Comparison of ENCODE assay signal across 24 cellular contexts in genomic region chr1:171299342-171299741, GRCh38. TPM values are rescaled to one million over a fixed set of nuclear protein-coding genes. Genes with fewer than 3 reads are reported as not detected.
DNase-seq lines count a peak whose midpoint lies in the region; ATAC-seq and TF ChIP-seq lines count a peak whose summit lies in the region.
"Had no signal": no experiment of that assay in that cellular context is flagged by ENCODE, and none has a peak within 500 bp of the region (broad histone marks: within the 10 kb centered on the region; RNA-seq: fewer than 3 reads in every experiment).

No MANE protein-coding gene starts in this region.

- H3K4me3 ChIP-seq in HUES64 (ENCODE audit: low read length) (no peak overlapping the region), esophagus muscularis mucosa (no peak overlapping the region), iPS-20b (ENCODE audit: low read length) (peak overlapping the region; percentile 24; the same call in 1 of the 2 replicates)
- H3K4me3 ChIP-seq: A549; BLaER1 treated with 17β-estradiol and CSF1 and Interleukin-3, amounts not matched to agents 10 nM and 100 nM; HAP-1 had no signal

- peak overlapping the region; percentile 37 for H3K4me2 ChIP-seq in H9 (ENCODE audit: insufficient read depth, insufficient read length, low read length)
- H3K4me2 ChIP-seq: A549; BLaER1 treated with 17β-estradiol and CSF1 and Interleukin-3, amounts not matched to agents 10 nM and 100 nM had no signal

- TF ChIP-seq POLR2A in esophagus muscularis mucosa (IDR thresholded peaks at IDR 0.05; ENCODE audit: low read depth) = no peak

- WGBS in H9 (ENCODE audit: extremely low coverage, insufficient read length, low lambda C conversion rate) = no CpG with 5 or more reads among the region's 2 CpGs
- 95% methylated on average over 2 of the region's 2 CpGs for WGBS in HUES64
- 67% methylated on average over 2 of the region's 2 CpGs for WGBS in esophagus muscularis mucosa

- H3K27me3 ChIP-seq in H9 (ENCODE audit: insufficient read depth, low read length) = no peaks in the 10 kb centered on the region
- H3K27me3 ChIP-seq in HUES64 (ENCODE audit: insufficient read depth, low read length) = no peaks in the 10 kb centered on the region
- no peaks in the 10 kb centered on the region for H3K27me3 ChIP-seq in esophagus muscularis mucosa
- no peaks in the 10 kb centered on the region for H3K27me3 ChIP-seq in iPS-20b (ENCODE audit: insufficient read depth, low read length)
- H3K27me3 ChIP-seq: BE2C; BLaER1 treated with 17β-estradiol and CSF1 and Interleukin-3, amounts not matched to agents 10 nM and 100 nM had no signal

- no peak overlapping the region for H2AFZ ChIP-seq in H9 (ENCODE audit: low read length)

- no peak overlapping the region for H3T11ph ChIP-seq in H9 (ENCODE audit: low read length)

- H3K27ac ChIP-seq in H9 (ENCODE audit: insufficient read length, low read depth, low read length) (peak overlapping the region; percentile 96), HUES64 (ENCODE audit: low read depth, low read length) (peak overlapping the region; percentile 78), esophagus muscularis mucosa (replicated peaks in 1 of 4) (no peak overlapping the region), iPS-20b (ENCODE audit: low read length) (peak overlapping the region; percentile 12)
- H3K27ac ChIP-seq: A549; BLaER1 treated with 17β-estradiol and CSF1 and Interleukin-3, amounts not matched to agents 10 nM and 100 nM had no signal

- H3K23me2 ChIP-seq in H9 (ENCODE audit: insufficient read length, low read depth, low read length, poor library complexity, severe bottlenecking) = no peaks in the 10 kb centered on the region

- peak overlapping the region; percentile 36 for H4K8ac ChIP-seq in H9 (replicated peaks; ENCODE audit: insufficient read length, low read depth, low read length)

- H3K36me3 Mint-ChIP-seq in H9 (ENCODE audit: insufficient read depth in 1 of 3, low read depth in 3 of 3) = peaks cover 2 to 34% (median 4%) of the 10 kb centered on the region in 3 experiments; a peak in 6 of 7 replicates
- H3K36me3 Mint-ChIP-seq in activated CD4-positive, alpha-beta memory T cell treated with anti-CD3 and anti-CD28 coated beads, Interleukin-2, amount 10 ng/mL, durations not matched to agents 7 days and 5 days (ENCODE audit: low read depth) = no peaks in the 10 kb centered on the region
- H3K36me3 Mint-ChIP-seq: CD14-positive monocyte had no signal

- no peaks in the 10 kb centered on the region for H3K79me2 ChIP-seq in H9 (ENCODE audit: insufficient read depth, low read length)

- TF ChIP-seq CTCF in H9 (conservative IDR thresholded peaks at IDR 0.05) (no peak), esophagus muscularis mucosa (IDR thresholded peaks at IDR 0.05) (no peak)

- peak overlapping the region; percentile 36 for H4K5ac ChIP-seq in H9 (ENCODE audit: insufficient read length, low read depth, low read length)

- no peak overlapping the region for H4K91ac ChIP-seq in H9 (ENCODE audit: insufficient read length, low read depth, low read length)

- no peaks in the 10 kb centered on the region for H4K20me1 ChIP-seq in H9 (ENCODE audit: control insufficient read depth, insufficient read depth, insufficient read length)
- H4K20me1 ChIP-seq: BLaER1 treated with 17β-estradiol and CSF1 and Interleukin-3, amounts not matched to agents 10 nM and 100 nM had no signal

- H3K9ac ChIP-seq in H9 (ENCODE audit: extremely low read depth, insufficient read length, low read length) (no peak overlapping the region), HUES64 (ENCODE audit: low read depth, low read length) (peak overlapping the region; percentile 29; the same call in 1 of the 2 replicates), iPS-20b (ENCODE audit: low read depth, low read length) (peak overlapping the region; percentile 33; the same call in 1 of the 2 replicates)
- H3K9ac ChIP-seq: BLaER1 treated with 17β-estradiol and CSF1 and Interleukin-3, amounts not matched to agents 10 nM and 100 nM had no signal

- H3K4me1 Mint-ChIP-seq in H9 = peaks cover 51 to 58% of the 10 kb centered on the region in 2 experiments
- H3K4me1 Mint-ChIP-seq in activated CD4-positive, alpha-beta memory T cell treated with anti-CD3 and anti-CD28 coated beads, Interleukin-2, amount 10 ng/mL, durations not matched to agents 7 days and 5 days = no peaks in the 10 kb centered on the region
- H3K4me1 Mint-ChIP-seq: CD14-positive monocyte; CD8-positive, alpha-beta memory T cell had no signal

- H2BK120ac ChIP-seq in H9 (ENCODE audit: low read depth, low read length, poor library complexity, severe bottlenecking) = no peak overlapping the region

- H3K14ac ChIP-seq in H9 (ENCODE audit: insufficient read depth, low read length) = no peak overlapping the region; the same call in 1 of the 2 replicates

- H3K9me3 ChIP-seq in H9 (ENCODE audit: control insufficient read depth, low read depth, low read length) (no peaks in the 10 kb centered on the region), HUES64 (ENCODE audit: insufficient read depth, low read depth, low read length) (no peaks in the 10 kb centered on the region), esophagus muscularis mucosa (peaks cover 0 to 24% (median 19%) of the 10 kb centered on the region in 4 donors), iPS-20b (ENCODE audit: insufficient read depth, low read depth, low read length) (no peaks in the 10 kb centered on the region)
- H3K9me3 ChIP-seq: BE2C, HAP-1 had no signal

- ATAC-seq in GM21529 (IDR thresholded peaks at IDR 0.05; ENCODE audit: unreplicated experiment) (no peak), HG03571 (IDR thresholded peaks at IDR 0.05; ENCODE audit: unreplicated experiment) (no peak), HG03025 (IDR thresholded peaks at IDR 0.05; ENCODE audit: low FRiP score, unreplicated experiment) (no peak)
- ATAC-seq: A549 had no signal

- H2BK12ac ChIP-seq in H9 (ENCODE audit: insufficient read length, low read depth, low read length) = peak overlapping the region; percentile 77

- intact Hi-C loops in esophagus muscularis mucosa (cut with DNase I) = no loop called here

- H3K36me3 ChIP-seq in HUES64 (ENCODE audit: insufficient read depth, low read length) = no peaks in the 10 kb centered on the region
- no peaks in the 10 kb centered on the region for H3K36me3 ChIP-seq in esophagus muscularis mucosa
- no peaks in the 10 kb centered on the region for H3K36me3 ChIP-seq in iPS-20b (ENCODE audit: insufficient read depth, low read depth, low read length)
- H3K36me3 ChIP-seq: BE2C; BLaER1 treated with 17β-estradiol and CSF1 and Interleukin-3, amounts not matched to agents 10 nM and 100 nM; HAP-1 had no signal

- no peak overlapping the region for H2BK20ac ChIP-seq in H9 (ENCODE audit: low read depth, low read length, poor library complexity, severe bottlenecking)

- CTCF ChIA-PET in activated CD4-positive, alpha-beta memory T cell treated with anti-CD3 and anti-CD28 coated beads, Interleukin-2, amount 10 ng/mL, durations not matched to agents 7 days and 5 days (lab: Charles Lee) = interaction anchor here (2.7 kb wide), 1 partner anchor 14 kb away, joined by 8 read pairs; the partner anchor contains the start of gene FMO4

- H3K27me3 Mint-ChIP-seq in H9 (ENCODE audit: low read depth) = no peaks in the 10 kb centered on the region
- peaks cover 20% of the 10 kb centered on the region for H3K27me3 Mint-ChIP-seq in activated CD4-positive, alpha-beta memory T cell treated with anti-CD3 and anti-CD28 coated beads, Interleukin-2, amount 10 ng/mL, durations not matched to agents 7 days and 5 days

- H3K23ac ChIP-seq in H9 (ENCODE audit: insufficient read length, low read depth, low read length) = peak overlapping the region; percentile 1

- peak overlapping the region; percentile 15 for H2AK5ac ChIP-seq in H9 (ENCODE audit: insufficient read length, low read length)

- H3K27ac Mint-ChIP-seq in H9 = peak overlapping the region; percentile 73 to 98 (median 98)
- H3K27ac Mint-ChIP-seq in activated CD4-positive, alpha-beta memory T cell treated with anti-CD3 and anti-CD28 coated beads, Interleukin-2, amount 10 ng/mL, durations not matched to agents 7 days and 5 days = no peak overlapping the region
- H3K27ac Mint-ChIP-seq: CD14-positive monocyte; CD4-positive, alpha-beta T cell; CD8-positive, alpha-beta memory T cell; HFFc6 had no signal

- H3K9me3 Mint-ChIP-seq in H9 = peaks cover 15 to 16% of the 10 kb centered on the region in 2 experiments
- H3K9me3 Mint-ChIP-seq in activated CD4-positive, alpha-beta memory T cell treated with anti-CD3 and anti-CD28 coated beads, Interleukin-2, amount 10 ng/mL, durations not matched to agents 7 days and 5 days = peaks cover 6% of the 10 kb centered on the region

- H3K18ac ChIP-seq in H9 (ENCODE audit: insufficient read length, low read depth, low read length) = peak overlapping the region; percentile 65

- H2BK15ac ChIP-seq in H9 (ENCODE audit: low read depth, low read length) = no peak overlapping the region

- no peak overlapping the region; the same call in 1 of the 2 replicates for H3K4ac ChIP-seq in H9 (ENCODE audit: low read depth, low read length)

- H3K56ac ChIP-seq in H9 (ENCODE audit: insufficient read length, low read depth, low read length) = peak overlapping the region; percentile 4

- H3K4me1 ChIP-seq in H9 (ENCODE audit: insufficient read depth, low read length) (peaks cover 29% of the 10 kb centered on the region), HUES64 (ENCODE audit: insufficient read depth, low read length) (peaks cover 53% of the 10 kb centered on the region), esophagus muscularis mucosa (no peaks in the 10 kb centered on the region), iPS-20b (ENCODE audit: insufficient read depth, low read length) (peaks cover 34% of the 10 kb centered on the region; the same call in 1 of the 2 replicates)
- H3K4me1 ChIP-seq: A549, BE2C, HAP-1 had no signal

- H3K79me1 ChIP-seq in H9 (ENCODE audit: insufficient read depth, low read depth, low read length, poor library complexity, severe bottlenecking) = no peaks in the 10 kb centered on the region

- H3K4me3 Mint-ChIP-seq in H9 = no peak overlapping the region
- no peak overlapping the region for H3K4me3 Mint-ChIP-seq in activated CD4-positive, alpha-beta memory T cell treated with anti-CD3 and anti-CD28 coated beads, Interleukin-2, amount 10 ng/mL, durations not matched to agents 7 days and 5 days
- H3K4me3 Mint-ChIP-seq: CD14-positive monocyte; CD4-positive, alpha-beta T cell; CD8-positive, alpha-beta memory T cell; HFFc6 had no signal

- DNase-seq in H9 (no peak), esophagus muscularis mucosa (ENCODE audit: extremely low spot score) (peak; percentile 8)
- no peak for DNase-seq in activated CD4-positive, alpha-beta memory T cell treated with anti-CD3 and anti-CD28 coated beads, Interleukin-2, amount 10 ng/mL, durations not matched to agents 7 days and 5 days
- DNase-seq: 8988T; ACHN; AML-193; BE2C; CD4-positive, alpha-beta T cell; CD8-positive, alpha-beta memory T cell; DMS53; DMS79 treated with DMSO at 0.1 percent for 48 hours; GF-D8; HFFc6 had no signal

- TF ChIP-seq EP300 in esophagus muscularis mucosa (IDR thresholded peaks at IDR 0.05) = no peak

- peak overlapping the region; percentile 66 for H2BK5ac ChIP-seq in H9 (ENCODE audit: insufficient read length, low read length)

- POLR2A ChIA-PET in activated CD4-positive, alpha-beta memory T cell treated with anti-CD3 and anti-CD28 coated beads, Interleukin-2, amount 10 ng/mL, durations not matched to agents 7 days and 5 days (lab: Charles Lee) = no interaction called here

RNA-seq across cellular contexts. Expression of gene FMO4, which starts 14.6 kb away (rescaled TPM):
- total RNA-seq in H9 (2021) (1.8 and 3.0 TPM in 2 replicates), esophagus muscularis mucosa (1 to 10 TPM; 1.2 to 3.2 (median 1.7) TPM)
- 1.0 TPM for polyA plus RNA-seq in HUES64 (2013, experiment 1 of 2)
- 1.8 TPM for polyA plus RNA-seq in HUES64 (2013, experiment 2 of 2)
- total RNA-seq in activated CD4-positive, alpha-beta memory T cell treated with anti-CD3 and anti-CD28 coated beads, Interleukin-2, amount 10 ng/mL, durations not matched to agents 7 days and 5 days = 1 to 10 TPM; 1.2 to 1.8 TPM

RNA-seq across cellular contexts. Expression of gene FMO1, which starts 51.0 kb away (rescaled TPM):
- not detected in 2 replicates for total RNA-seq in H9 (2021)
- not detected for polyA plus RNA-seq in HUES64 (2013, experiment 1 of 2)
- not detected for polyA plus RNA-seq in HUES64 (2013, experiment 2 of 2)
- total RNA-seq in esophagus muscularis mucosa = under 1 TPM in 1 of 4 donors, not detected in 3; 0.34 TPM
- total RNA-seq in activated CD4-positive, alpha-beta memory T cell treated with anti-CD3 and anti-CD28 coated beads, Interleukin-2, amount 10 ng/mL, durations not matched to agents 7 days and 5 days = not detected
- total RNA-seq: CD4-positive, alpha-beta T cell; CD8-positive, alpha-beta memory T cell; Daoy; H4; HFFc6 had no signal
- polyA plus RNA-seq: A549; CD14-positive monocyte; CD8-positive, alpha-beta memory T cell had no signal

Comparison
In these comparisons a context has a peak if more than half of its experiments do, and no peak if none do; other contexts are left out.
1. H3K27ac ChIP-seq: peak in H9 (single experiment), HUES64 (single experiment) and iPS-20b (single experiment); none in esophagus muscularis mucosa (0 of 4).